In genomic region chr5:117943120-117943519, GRCh38 we compare ENCODE assay signal across 26 cellular contexts.
"Had no signal": no experiment of that assay in that cellular context is flagged by ENCODE, and none has a peak within 500 bp of the region (broad histone marks: within the 10 kb centered on the region; RNA-seq: fewer than 3 reads in every experiment).

No MANE protein-coding gene starts in this region.

- H3K27me3 ChIP-seq: body of pancreas, cardiac muscle cell, esophagus squamous epithelium, heart right ventricle, neural progenitor cell, sigmoid colon, vagina had no signal

- H3K27ac ChIP-seq: body of pancreas, cardiac muscle cell, esophagus squamous epithelium, lower lobe of right lung, neural progenitor cell, sigmoid colon, thoracic aorta, vagina had no signal

- H3K9ac ChIP-seq: neural progenitor cell had no signal

- H3K9me3 ChIP-seq: thoracic aorta, vagina had no signal

- H3K9me3 Mint-ChIP-seq: activated CD4-positive, alpha-beta memory T cell treated with anti-CD3 and anti-CD28 coated beads for 36 hours; endodermal cell had no signal

- H3K4me1 Mint-ChIP-seq: activated naive CD4-positive, alpha-beta T cell treated with anti-CD3 and anti-CD28 coated beads, Interleukin-2, amount 10 ng/mL, durations not matched to agents 7 days and 5 days; endodermal cell; naive thymus-derived CD4-positive, alpha-beta T cell; neural progenitor cell had no signal

- DNase-seq: activated CD4-positive, alpha-beta memory T cell treated with anti-CD3 and anti-CD28 coated beads for 36 hours; activated CD4-positive, alpha-beta T cell treated with anti-CD3 and anti-CD28 coated beads for 48 hours; activated CD4-positive, CD25-positive, alpha-beta regulatory T cell; activated effector memory CD4-positive, alpha-beta T cell treated with anti-CD3 and anti-CD28 coated beads, Interleukin-2, amount 50 U/mL, for 16 hours; activated naive CD4-positive, alpha-beta T cell treated with anti-CD3 and anti-CD28 coated beads, Interleukin-2, amount 10 ng/mL, durations not matched to agents 7 days and 5 days; activated T-cell treated with anti-CD3 and anti-CD28 coated beads for 4 hours; anterior cingulate cortex; body of pancreas; cortex of kidney; endodermal cell; esophagus squamous epithelium; islet precursor cell; left colon; lower lobe of right lung; naive thymus-derived CD4-positive, alpha-beta T cell; sigmoid colon; stimulated activated CD4-positive, alpha-beta T cell treated with anti-CD3 and anti-CD28 coated beads, Interleukin-15, amount 100 ng/mL, for 24 hours; stimulated activated CD4-positive, alpha-beta T cell treated with anti-CD3 and anti-CD28 coated beads, Interleukin-2, amount 100 ng/mL, for 48 hours; stimulated activated naive CD4-positive, alpha-beta T cell had no signal

- H3K4me3 ChIP-seq: body of pancreas, cardiac muscle cell, esophagus squamous epithelium, heart right ventricle, lower lobe of right lung, neural progenitor cell, sigmoid colon, smooth muscle cell, thoracic aorta, vagina had no signal

- H3K27me3 Mint-ChIP-seq: activated CD4-positive, alpha-beta memory T cell treated with anti-CD3 and anti-CD28 coated beads for 36 hours; activated naive CD4-positive, alpha-beta T cell treated with anti-CD3 and anti-CD28 coated beads, Interleukin-2, amount 10 ng/mL, durations not matched to agents 7 days and 5 days; naive thymus-derived CD4-positive, alpha-beta T cell; type B pancreatic cell had no signal

- H3K36me3 Mint-ChIP-seq: activated CD4-positive, alpha-beta memory T cell treated with anti-CD3 and anti-CD28 coated beads for 36 hours; activated naive CD4-positive, alpha-beta T cell treated with anti-CD3 and anti-CD28 coated beads, Interleukin-2, amount 10 ng/mL, durations not matched to agents 7 days and 5 days; naive thymus-derived CD4-positive, alpha-beta T cell; neural progenitor cell; type B pancreatic cell had no signal

- H3K4me3 Mint-ChIP-seq: activated CD4-positive, alpha-beta memory T cell treated with anti-CD3 and anti-CD28 coated beads for 36 hours; activated naive CD4-positive, alpha-beta T cell treated with anti-CD3 and anti-CD28 coated beads, Interleukin-2, amount 10 ng/mL, durations not matched to agents 7 days and 5 days; endodermal cell; naive thymus-derived CD4-positive, alpha-beta T cell; neural progenitor cell; type B pancreatic cell had no signal

- ATAC-seq: body of pancreas; left colon; lower lobe of right lung; naive thymus-derived CD4-positive, alpha-beta T cell had no signal

- H3K4me2 ChIP-seq: neural progenitor cell, smooth muscle cell had no signal

- H3K27ac Mint-ChIP-seq: activated CD4-positive, alpha-beta memory T cell treated with anti-CD3 and anti-CD28 coated beads for 36 hours; activated naive CD4-positive, alpha-beta T cell treated with anti-CD3 and anti-CD28 coated beads, Interleukin-2, amount 10 ng/mL, durations not matched to agents 7 days and 5 days; endodermal cell; naive thymus-derived CD4-positive, alpha-beta T cell; neural progenitor cell; type B pancreatic cell had no signal

- H3K4me1 ChIP-seq: body of pancreas, esophagus squamous epithelium, heart right ventricle, lower lobe of right lung, neural progenitor cell, sigmoid colon, vagina had no signal

- H3K36me3 ChIP-seq: cardiac muscle cell, esophagus squamous epithelium, heart right ventricle, lower lobe of right lung, neural progenitor cell, sigmoid colon, thoracic aorta, vagina had no signal
